ENCODE assay signal across 18 cellular contexts in the genomic region with DNA sequence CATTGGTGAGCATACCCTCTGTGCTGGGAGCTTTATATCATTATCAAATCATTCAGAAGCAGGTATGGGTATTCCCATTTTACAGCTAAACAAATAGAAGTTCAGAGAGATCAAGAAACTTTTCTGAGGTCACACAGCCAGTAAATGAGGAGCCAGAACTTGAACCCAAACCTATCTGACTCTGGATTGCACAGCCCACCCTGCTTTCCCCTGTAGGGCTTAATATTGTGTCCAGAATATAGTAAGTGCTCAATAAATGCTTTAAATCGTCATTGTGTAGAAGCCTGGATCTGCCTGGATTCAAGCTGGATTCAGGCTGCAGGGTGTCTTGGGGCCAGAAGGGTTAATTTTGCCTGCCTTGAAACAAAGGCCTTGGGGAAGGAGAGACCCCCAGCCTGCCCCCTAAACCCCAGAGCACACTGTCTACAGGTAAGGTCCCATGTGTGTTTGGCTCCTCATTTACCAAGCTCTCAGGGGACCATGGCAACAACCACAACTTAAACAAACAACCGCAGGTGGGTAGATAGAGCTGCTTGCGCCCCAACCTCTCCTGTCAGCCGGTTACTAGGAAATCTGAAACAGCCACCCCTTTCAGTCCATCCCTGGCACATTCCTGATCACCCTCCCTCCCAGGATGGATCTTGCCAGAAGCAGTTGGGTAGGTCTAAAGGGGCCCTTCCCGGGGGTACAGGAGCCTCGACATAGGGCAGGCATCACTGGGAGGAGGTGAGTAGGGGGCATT. TPM values are rescaled to one million over a fixed set of nuclear protein-coding genes. Genes with fewer than 3 reads are reported as not detected.
A peak's percentile ranks its signal among the peaks of the same experiment; 100 is the strongest.
DNase-seq lines count a peak whose midpoint lies in the region; ATAC-seq and TF ChIP-seq lines count a peak whose summit lies in the region.
"Had no signal": no experiment of that assay in that cellular context is flagged by ENCODE, and none has a peak within 500 bp of the region (broad histone marks: within the 10 kb centered on the region; RNA-seq: fewer than 3 reads in every experiment).

No MANE protein-coding gene starts in this region.

- H3K4me3 ChIP-seq in mucosa of descending colon, result no peak overlapping the region
- H3K4me3 ChIP-seq: SJCRH30 had no signal

- H3K4me1 ChIP-seq in mucosa of descending colon (ENCODE audit: low read depth), result no peaks in the 10 kb centered on the region
- H3K4me1 ChIP-seq: SJCRH30 had no signal

- ATAC-seq in mucosa of descending colon (peak; percentile 53), HG03354 (IDR thresholded peaks at IDR 0.05; ENCODE audit: poor library complexity, severe bottlenecking, unreplicated experiment) (no peak), GM18505 (IDR thresholded peaks at IDR 0.05; ENCODE audit: unreplicated experiment) (no peak)
- ATAC-seq: esophagus mucosa had no signal

- intact Hi-C loops in mucosa of descending colon (cut with DNase I, micrococcal nuclease), result no loop called here

- no peaks in the 10 kb centered on the region for H3K9me3 ChIP-seq in mucosa of descending colon
- H3K9me3 ChIP-seq: SJCRH30 had no signal

- peak; percentile 20 for DNase-seq in activated CD4-positive, alpha-beta T cell treated with anti-CD3 and anti-CD28 coated beads, Interleukin-2, amount 50 U/mL, for 1 hour
- no peak for DNase-seq in activated CD4-positive, alpha-beta T cell treated with anti-CD3 and anti-CD28 coated beads for 1 hour
- DNase-seq in NCI-H146 treated with DMSO at 0.1 percent for 48 hours (lab: John Stamatoyannopoulos, UW; ENCODE audit: unreplicated experiment) (peak; percentile 35), T-helper 22 cell (ENCODE audit: low read depth) (peak; percentile 17), mucosa of descending colon (no peak)
- no peak for DNase-seq in stimulated activated CD4-positive, alpha-beta T cell treated with anti-CD3 and anti-CD28 coated beads, Interleukin-4, amount 100 ng/mL, for 4 hours
- DNase-seq: activated CD4-positive, CD25-positive, alpha-beta regulatory T cell; activated T-cell treated with anti-CD3 and anti-CD28 coated beads, Interleukin-2, amount 50 U/mL, for 72 hours; caudate nucleus; hypothalamus; NCI-H82; SJCRH30; stimulated activated CD4-positive, alpha-beta T cell treated with anti-CD3 and anti-CD28 coated beads, Interleukin-2, amount 100 ng/mL, for 48 hours had no signal

- H3K36me3 ChIP-seq in mucosa of descending colon (ENCODE audit: low read depth), result no peaks in the 10 kb centered on the region
- H3K36me3 ChIP-seq: SJCRH30 had no signal

- no peak for TF ChIP-seq POLR2A in GM18505 (IDR thresholded peaks at IDR 0.05; ENCODE audit: borderline replicate concordance, extremely low read depth, insufficient read depth, insufficient read length)

- no peak for TF ChIP-seq CTCF in mucosa of descending colon (IDR thresholded peaks at IDR 0.05)

RNA-seq across cellular contexts. Expression of gene SEC14L3, which starts 3.0 kb away (rescaled TPM):
- total RNA-seq in mucosa of descending colon, result not detected
- total RNA-seq: activated T-cell treated with anti-CD3 and anti-CD28 coated beads, Interleukin-2, amount 50 U/mL, for 72 hours; esophagus mucosa; mesenteric fat pad; renal cortical epithelial cell; SJCRH30 had no signal

RNA-seq across cellular contexts. Expression of gene SEC14L4, which starts 30.6 kb away (rescaled TPM):
- total RNA-seq in mucosa of descending colon, result not detected
- total RNA-seq: activated T-cell treated with anti-CD3 and anti-CD28 coated beads, Interleukin-2, amount 50 U/mL, for 72 hours; esophagus mucosa; mesenteric fat pad; SJCRH30 had no signal

RNA-seq across cellular contexts. Expression of gene MTFP1, which starts 49.3 kb away (rescaled TPM):
- 10 to 100 TPM; 14.0 to 26.0 (median 25.3) TPM for total RNA-seq in mucosa of descending colon

Comparison
In these comparisons a context has a peak if more than half of its experiments do, and no peak if none do; other contexts are left out.
1. DNase-seq: peak in activated CD4-positive, alpha-beta T cell treated with anti-CD3 and anti-CD28 coated beads, Interleukin-2, amount 50 U/mL, for 1 hour (single experiment), NCI-H146 treated with DMSO at 0.1 percent for 48 hours (single experiment) and T-helper 22 cell (single experiment); none in activated CD4-positive, alpha-beta T cell treated with anti-CD3 and anti-CD28 coated beads for 1 hour (single experiment), mucosa of descending colon (0 of 3) and stimulated activated CD4-positive, alpha-beta T cell treated with anti-CD3 and anti-CD28 coated beads, Interleukin-4, amount 100 ng/mL, for 4 hours (0 of 2).